In the genomic region with DNA sequence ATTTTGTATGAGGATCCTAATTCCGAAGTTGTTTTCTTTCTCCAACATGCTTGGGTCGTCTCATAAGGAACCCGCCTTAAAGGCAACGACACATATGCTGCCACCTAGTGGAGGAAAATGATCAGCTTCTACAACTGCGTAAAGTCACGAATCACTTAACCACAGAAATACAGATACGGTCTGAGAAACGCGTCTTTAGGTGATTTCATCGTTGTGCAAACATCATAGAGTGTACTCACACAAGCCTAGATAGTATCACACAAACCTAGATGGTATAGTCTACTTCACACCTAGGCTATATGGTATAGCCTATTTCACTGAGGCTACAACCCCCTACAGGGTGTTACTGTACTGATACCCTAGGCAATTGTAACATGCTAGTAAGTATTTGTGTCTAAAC, we compare ENCODE assay signal across 1 cellular context.
A peak's percentile ranks its signal among the peaks of the same experiment; 100 is the strongest.
TF ChIP-seq lines count a peak whose summit lies in the region.

No MANE protein-coding gene starts in this region.

TF ChIP-seq in K562, 482 proteins besides CTCF, POLR2A, EP300 and RAD21 (continues in another document):
- TF ChIP-seq SOX6 (IDR thresholded peaks at IDR 0.05) (peak; percentile 63; the same call in 1 of the 2 replicates), YY1 (IDR thresholded peaks at IDR 0.05; ENCODE audit: borderline replicate concordance in 1 of 3, control insufficient read depth in 1 of 3, extremely low read depth in 1 of 3, insufficient read depth in 3 of 3, insufficient read length in 1 of 3, insufficient replicate concordance in 2 of 3, low read depth in 1 of 3, low read length in 2 of 3) (no peak), GTF3C2 (IDR thresholded peaks at IDR 0.05; ENCODE audit: borderline replicate concordance, extremely low read depth, insufficient read length) (no peak), ZFP1 (CRISPR knock-in tag; IDR thresholded peaks at IDR 0.05) (no peak), ILK (tag; IDR thresholded peaks at IDR 0.05; ENCODE audit: borderline replicate concordance, low read depth) (no peak), ZNF76 (CRISPR knock-in tag; IDR thresholded peaks at IDR 0.05; ENCODE audit: borderline replicate concordance) (no peak), FOXA3 (CRISPR knock-in tag; conservative IDR thresholded peaks at IDR 0.05 in 1 of 2, IDR thresholded peaks at IDR 0.05 in 1 of 2) (peak in 1 of 2 experiments; percentile 96; a peak in 2 of 4 replicates), SIX5 (IDR thresholded peaks at IDR 0.05; ENCODE audit: borderline replicate concordance in 1 of 2, insufficient read depth in 1 of 2, low read depth in 1 of 2, low read length in 2 of 2) (no peak), EHMT2 (IDR thresholded peaks at IDR 0.05) (peak; percentile 50; the same call in 1 of the 2 replicates), ATF7 (IDR thresholded peaks at IDR 0.05) (peak; percentile 81), CHCHD3 (CRISPR knock-in tag; IDR thresholded peaks at IDR 0.05) (no peak), DPF2 (IDR thresholded peaks at IDR 0.05) (peak; percentile 42; the same call in 1 of the 2 replicates), BHLHE40 (IDR thresholded peaks at IDR 0.05; ENCODE audit: low read length) (peak; percentile 72), SRSF7 (optimal IDR thresholded peaks at IDR 0.05; ENCODE audit: low read depth, low read length) (no peak), NFYB (IDR thresholded peaks at IDR 0.05; ENCODE audit: extremely low read depth, insufficient read length) (no peak), ILF3 (IDR thresholded peaks at IDR 0.05; ENCODE audit: borderline replicate concordance) (no peak), NFXL1 (CRISPR knock-in tag; IDR thresholded peaks at IDR 0.05) (no peak), HES1 (IDR thresholded peaks at IDR 0.05; ENCODE audit: low read depth) (peak; percentile 99), PHTF2 (CRISPR knock-in tag; IDR thresholded peaks at IDR 0.05) (no peak), MEIS2 (IDR thresholded peaks at IDR 0.05; ENCODE audit: partially characterized antibody) (no peak), ZNF224 (CRISPR knock-in tag; IDR thresholded peaks at IDR 0.05) (no peak), BACH1 (tag; IDR thresholded peaks at IDR 0.05) (no peak), CREM (IDR thresholded peaks at IDR 0.05; ENCODE audit: low read depth) (peak; percentile 65; the same call in 1 of the 2 replicates), DEAF1 (CRISPR knock-in tag; IDR thresholded peaks at IDR 0.05) (peak; percentile 37; the same call in 1 of the 2 replicates), E2F3 (CRISPR knock-in tag; IDR thresholded peaks at IDR 0.05) (no peak), SMARCB1 (IDR thresholded peaks at IDR 0.05; ENCODE audit: insufficient read length, low read depth) (no peak)
- TF ChIP-seq, protein P1, sequence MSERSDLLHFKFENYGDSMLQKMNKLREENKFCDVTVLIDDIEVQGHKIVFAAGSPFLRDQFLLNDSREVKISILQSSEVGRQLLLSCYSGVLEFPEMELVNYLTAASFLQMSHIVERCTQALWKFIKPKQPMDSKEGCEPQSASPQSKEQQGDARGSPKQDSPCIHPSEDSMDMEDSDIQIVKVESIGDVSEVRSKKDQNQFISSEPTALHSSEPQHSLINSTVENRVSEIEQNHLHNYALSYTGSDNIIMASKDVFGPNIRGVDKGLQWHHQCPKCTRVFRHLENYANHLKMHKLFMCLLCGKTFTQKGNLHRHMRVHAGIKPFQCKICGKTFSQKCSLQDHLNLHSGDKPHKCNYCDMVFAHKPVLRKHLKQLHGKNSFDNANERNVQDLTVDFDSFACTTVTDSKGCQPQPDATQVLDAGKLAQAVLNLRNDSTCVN (CRISPR knock-in tag; IDR thresholded peaks at IDR 0.05) = no peak
- TF ChIP-seq, protein P2, sequence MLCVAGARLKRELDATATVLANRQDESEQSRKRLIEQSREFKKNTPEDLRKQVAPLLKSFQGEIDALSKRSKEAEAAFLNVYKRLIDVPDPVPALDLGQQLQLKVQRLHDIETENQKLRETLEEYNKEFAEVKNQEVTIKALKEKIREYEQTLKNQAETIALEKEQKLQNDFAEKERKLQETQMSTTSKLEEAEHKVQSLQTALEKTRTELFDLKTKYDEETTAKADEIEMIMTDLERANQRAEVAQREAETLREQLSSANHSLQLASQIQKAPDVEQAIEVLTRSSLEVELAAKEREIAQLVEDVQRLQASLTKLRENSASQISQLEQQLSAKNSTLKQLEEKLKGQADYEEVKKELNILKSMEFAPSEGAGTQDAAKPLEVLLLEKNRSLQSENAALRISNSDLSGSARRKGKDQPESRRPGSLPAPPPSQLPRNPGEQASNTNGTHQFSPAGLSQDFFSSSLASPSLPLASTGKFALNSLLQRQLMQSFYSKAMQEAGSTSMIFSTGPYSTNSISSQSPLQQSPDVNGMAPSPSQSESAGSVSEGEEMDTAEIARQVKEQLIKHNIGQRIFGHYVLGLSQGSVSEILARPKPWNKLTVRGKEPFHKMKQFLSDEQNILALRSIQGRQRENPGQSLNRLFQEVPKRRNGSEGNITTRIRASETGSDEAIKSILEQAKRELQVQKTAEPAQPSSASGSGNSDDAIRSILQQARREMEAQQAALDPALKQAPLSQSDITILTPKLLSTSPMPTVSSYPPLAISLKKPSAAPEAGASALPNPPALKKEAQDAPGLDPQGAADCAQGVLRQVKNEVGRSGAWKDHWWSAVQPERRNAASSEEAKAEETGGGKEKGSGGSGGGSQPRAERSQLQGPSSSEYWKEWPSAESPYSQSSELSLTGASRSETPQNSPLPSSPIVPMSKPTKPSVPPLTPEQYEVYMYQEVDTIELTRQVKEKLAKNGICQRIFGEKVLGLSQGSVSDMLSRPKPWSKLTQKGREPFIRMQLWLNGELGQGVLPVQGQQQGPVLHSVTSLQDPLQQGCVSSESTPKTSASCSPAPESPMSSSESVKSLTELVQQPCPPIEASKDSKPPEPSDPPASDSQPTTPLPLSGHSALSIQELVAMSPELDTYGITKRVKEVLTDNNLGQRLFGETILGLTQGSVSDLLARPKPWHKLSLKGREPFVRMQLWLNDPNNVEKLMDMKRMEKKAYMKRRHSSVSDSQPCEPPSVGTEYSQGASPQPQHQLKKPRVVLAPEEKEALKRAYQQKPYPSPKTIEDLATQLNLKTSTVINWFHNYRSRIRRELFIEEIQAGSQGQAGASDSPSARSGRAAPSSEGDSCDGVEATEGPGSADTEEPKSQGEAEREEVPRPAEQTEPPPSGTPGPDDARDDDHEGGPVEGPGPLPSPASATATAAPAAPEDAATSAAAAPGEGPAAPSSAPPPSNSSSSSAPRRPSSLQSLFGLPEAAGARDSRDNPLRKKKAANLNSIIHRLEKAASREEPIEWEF (CRISPR knock-in tag; IDR thresholded peaks at IDR 0.05) = no peak
- TF ChIP-seq, protein P3, sequence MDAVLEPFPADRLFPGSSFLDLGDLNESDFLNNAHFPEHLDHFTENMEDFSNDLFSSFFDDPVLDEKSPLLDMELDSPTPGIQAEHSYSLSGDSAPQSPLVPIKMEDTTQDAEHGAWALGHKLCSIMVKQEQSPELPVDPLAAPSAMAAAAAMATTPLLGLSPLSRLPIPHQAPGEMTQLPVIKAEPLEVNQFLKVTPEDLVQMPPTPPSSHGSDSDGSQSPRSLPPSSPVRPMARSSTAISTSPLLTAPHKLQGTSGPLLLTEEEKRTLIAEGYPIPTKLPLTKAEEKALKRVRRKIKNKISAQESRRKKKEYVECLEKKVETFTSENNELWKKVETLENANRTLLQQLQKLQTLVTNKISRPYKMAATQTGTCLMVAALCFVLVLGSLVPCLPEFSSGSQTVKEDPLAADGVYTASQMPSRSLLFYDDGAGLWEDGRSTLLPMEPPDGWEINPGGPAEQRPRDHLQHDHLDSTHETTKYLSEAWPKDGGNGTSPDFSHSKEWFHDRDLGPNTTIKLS (IDR thresholded peaks at IDR 0.05; ENCODE audit: borderline replicate concordance, low read depth) = no peak
- TF ChIP-seq, protein P4, sequence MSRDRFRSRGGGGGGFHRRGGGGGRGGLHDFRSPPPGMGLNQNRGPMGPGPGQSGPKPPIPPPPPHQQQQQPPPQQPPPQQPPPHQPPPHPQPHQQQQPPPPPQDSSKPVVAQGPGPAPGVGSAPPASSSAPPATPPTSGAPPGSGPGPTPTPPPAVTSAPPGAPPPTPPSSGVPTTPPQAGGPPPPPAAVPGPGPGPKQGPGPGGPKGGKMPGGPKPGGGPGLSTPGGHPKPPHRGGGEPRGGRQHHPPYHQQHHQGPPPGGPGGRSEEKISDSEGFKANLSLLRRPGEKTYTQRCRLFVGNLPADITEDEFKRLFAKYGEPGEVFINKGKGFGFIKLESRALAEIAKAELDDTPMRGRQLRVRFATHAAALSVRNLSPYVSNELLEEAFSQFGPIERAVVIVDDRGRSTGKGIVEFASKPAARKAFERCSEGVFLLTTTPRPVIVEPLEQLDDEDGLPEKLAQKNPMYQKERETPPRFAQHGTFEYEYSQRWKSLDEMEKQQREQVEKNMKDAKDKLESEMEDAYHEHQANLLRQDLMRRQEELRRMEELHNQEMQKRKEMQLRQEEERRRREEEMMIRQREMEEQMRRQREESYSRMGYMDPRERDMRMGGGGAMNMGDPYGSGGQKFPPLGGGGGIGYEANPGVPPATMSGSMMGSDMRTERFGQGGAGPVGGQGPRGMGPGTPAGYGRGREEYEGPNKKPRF (IDR thresholded peaks at IDR 0.05; ENCODE audit: low read depth, low read length) = no peak
- TF ChIP-seq, protein P5, sequence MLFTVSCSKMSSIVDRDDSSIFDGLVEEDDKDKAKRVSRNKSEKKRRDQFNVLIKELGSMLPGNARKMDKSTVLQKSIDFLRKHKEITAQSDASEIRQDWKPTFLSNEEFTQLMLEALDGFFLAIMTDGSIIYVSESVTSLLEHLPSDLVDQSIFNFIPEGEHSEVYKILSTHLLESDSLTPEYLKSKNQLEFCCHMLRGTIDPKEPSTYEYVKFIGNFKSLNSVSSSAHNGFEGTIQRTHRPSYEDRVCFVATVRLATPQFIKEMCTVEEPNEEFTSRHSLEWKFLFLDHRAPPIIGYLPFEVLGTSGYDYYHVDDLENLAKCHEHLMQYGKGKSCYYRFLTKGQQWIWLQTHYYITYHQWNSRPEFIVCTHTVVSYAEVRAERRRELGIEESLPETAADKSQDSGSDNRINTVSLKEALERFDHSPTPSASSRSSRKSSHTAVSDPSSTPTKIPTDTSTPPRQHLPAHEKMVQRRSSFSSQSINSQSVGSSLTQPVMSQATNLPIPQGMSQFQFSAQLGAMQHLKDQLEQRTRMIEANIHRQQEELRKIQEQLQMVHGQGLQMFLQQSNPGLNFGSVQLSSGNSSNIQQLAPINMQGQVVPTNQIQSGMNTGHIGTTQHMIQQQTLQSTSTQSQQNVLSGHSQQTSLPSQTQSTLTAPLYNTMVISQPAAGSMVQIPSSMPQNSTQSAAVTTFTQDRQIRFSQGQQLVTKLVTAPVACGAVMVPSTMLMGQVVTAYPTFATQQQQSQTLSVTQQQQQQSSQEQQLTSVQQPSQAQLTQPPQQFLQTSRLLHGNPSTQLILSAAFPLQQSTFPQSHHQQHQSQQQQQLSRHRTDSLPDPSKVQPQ (CRISPR knock-in tag; IDR thresholded peaks at IDR 0.05; ENCODE audit: borderline replicate concordance) = no peak
- TF ChIP-seq, protein P6, sequence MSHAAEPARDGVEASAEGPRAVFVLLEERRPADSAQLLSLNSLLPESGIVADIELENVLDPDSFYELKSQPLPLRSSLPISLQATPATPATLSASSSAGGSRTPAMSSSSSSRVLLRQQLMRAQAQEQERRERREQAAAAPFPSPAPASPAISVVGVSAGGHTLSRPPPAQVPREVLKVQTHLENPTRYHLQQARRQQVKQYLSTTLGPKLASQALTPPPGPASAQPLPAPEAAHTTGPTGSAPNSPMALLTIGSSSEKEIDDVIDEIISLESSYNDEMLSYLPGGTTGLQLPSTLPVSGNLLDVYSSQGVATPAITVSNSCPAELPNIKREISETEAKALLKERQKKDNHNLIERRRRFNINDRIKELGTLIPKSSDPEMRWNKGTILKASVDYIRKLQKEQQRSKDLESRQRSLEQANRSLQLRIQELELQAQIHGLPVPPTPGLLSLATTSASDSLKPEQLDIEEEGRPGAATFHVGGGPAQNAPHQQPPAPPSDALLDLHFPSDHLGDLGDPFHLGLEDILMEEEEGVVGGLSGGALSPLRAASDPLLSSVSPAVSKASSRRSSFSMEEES (CRISPR knock-in tag; IDR thresholded peaks at IDR 0.05) = no peak
- TF ChIP-seq, protein P7, sequence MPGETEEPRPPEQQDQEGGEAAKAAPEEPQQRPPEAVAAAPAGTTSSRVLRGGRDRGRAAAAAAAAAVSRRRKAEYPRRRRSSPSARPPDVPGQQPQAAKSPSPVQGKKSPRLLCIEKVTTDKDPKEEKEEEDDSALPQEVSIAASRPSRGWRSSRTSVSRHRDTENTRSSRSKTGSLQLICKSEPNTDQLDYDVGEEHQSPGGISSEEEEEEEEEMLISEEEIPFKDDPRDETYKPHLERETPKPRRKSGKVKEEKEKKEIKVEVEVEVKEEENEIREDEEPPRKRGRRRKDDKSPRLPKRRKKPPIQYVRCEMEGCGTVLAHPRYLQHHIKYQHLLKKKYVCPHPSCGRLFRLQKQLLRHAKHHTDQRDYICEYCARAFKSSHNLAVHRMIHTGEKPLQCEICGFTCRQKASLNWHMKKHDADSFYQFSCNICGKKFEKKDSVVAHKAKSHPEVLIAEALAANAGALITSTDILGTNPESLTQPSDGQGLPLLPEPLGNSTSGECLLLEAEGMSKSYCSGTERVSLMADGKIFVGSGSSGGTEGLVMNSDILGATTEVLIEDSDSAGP (CRISPR knock-in tag; IDR thresholded peaks at IDR 0.05) = no peak
